In genomic region chr14:101444116-101444515, GRCh38 we compare ENCODE assay signal across 1 cellular context.
TF ChIP-seq lines count a peak whose summit lies in the region.

No MANE protein-coding gene starts in this region.

TF ChIP-seq in IMR-90, 13 proteins besides CTCF, POLR2A, EP300 and RAD21 (continued from another document):
- TF ChIP-seq, protein P1, sequence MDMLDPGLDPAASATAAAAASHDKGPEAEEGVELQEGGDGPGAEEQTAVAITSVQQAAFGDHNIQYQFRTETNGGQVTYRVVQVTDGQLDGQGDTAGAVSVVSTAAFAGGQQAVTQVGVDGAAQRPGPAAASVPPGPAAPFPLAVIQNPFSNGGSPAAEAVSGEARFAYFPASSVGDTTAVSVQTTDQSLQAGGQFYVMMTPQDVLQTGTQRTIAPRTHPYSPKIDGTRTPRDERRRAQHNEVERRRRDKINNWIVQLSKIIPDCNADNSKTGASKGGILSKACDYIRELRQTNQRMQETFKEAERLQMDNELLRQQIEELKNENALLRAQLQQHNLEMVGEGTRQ (IDR thresholded peaks at IDR 0.05; ENCODE audit: low read depth, low read length), result no peak
